13 cellular contexts compared by ENCODE assay signal in genomic region chr13:92681239-92681638, GRCh38.
A peak's percentile ranks its signal among the peaks of the same experiment; 100 is the strongest.
DNase-seq lines count a peak whose midpoint lies in the region; ATAC-seq and TF ChIP-seq lines count a peak whose summit lies in the region.
"Had no signal": no experiment of that assay in that cellular context is flagged by ENCODE, and none has a peak within 500 bp of the region (broad histone marks: within the 10 kb centered on the region; RNA-seq: fewer than 3 reads in every experiment).

No MANE protein-coding gene starts in this region.

- no peaks in the 10 kb centered on the region for H3K79me1 ChIP-seq in mesendoderm (ENCODE audit: low read length)

- no peaks in the 10 kb centered on the region; the same call in 1 of the 2 replicates for H3K9me2 ChIP-seq in GM23338 (ENCODE audit: insufficient read depth)

- H2AK5ac ChIP-seq in mesendoderm (ENCODE audit: low read length) = no peak overlapping the region

- H4K20me1 ChIP-seq in GM23338 (replicated peaks; ENCODE audit: insufficient read depth) = no peaks in the 10 kb centered on the region
- H4K20me1 ChIP-seq: BLaER1 treated with 17β-estradiol and CSF1 and Interleukin-3, amounts not matched to agents 10 nM and 100 nM had no signal

- H2BK5ac ChIP-seq in mesendoderm (ENCODE audit: low read length) = no peak overlapping the region

- peak; percentile 50 for ATAC-seq in GM23338

- H3K4me1 ChIP-seq in GM23338 (ENCODE audit: insufficient read depth) = no peaks in the 10 kb centered on the region
- no peaks in the 10 kb centered on the region for H3K4me1 ChIP-seq in NT2/D1 (ENCODE audit: insufficient read depth, insufficient read length)
- H3K4me1 ChIP-seq in endodermal cell (ENCODE audit: control insufficient read depth, insufficient read depth, low read length) = peaks cover 6% of the 10 kb centered on the region
- H3K4me1 ChIP-seq in mesendoderm (ENCODE audit: control insufficient read depth, low read depth, low read length) = no peaks in the 10 kb centered on the region
- no peaks in the 10 kb centered on the region for H3K4me1 ChIP-seq in ascending aorta
- H3K4me1 ChIP-seq: BLaER1 treated with 17β-estradiol and CSF1 and Interleukin-3, amounts not matched to agents 10 nM and 100 nM had no signal

- no peak overlapping the region for H4K8ac ChIP-seq in mesendoderm (ENCODE audit: low read depth, low read length)

- no peak overlapping the region for H3K4me2 ChIP-seq in GM23338
- H3K4me2 ChIP-seq in mesendoderm (ENCODE audit: low read length) = no peak overlapping the region
- H3K4me2 ChIP-seq: BLaER1 treated with 17β-estradiol and CSF1 and Interleukin-3, amounts not matched to agents 10 nM and 100 nM had no signal

- no peak overlapping the region for H2BK15ac ChIP-seq in mesendoderm (replicated peaks; ENCODE audit: low read depth)

- H3K4me3 ChIP-seq in GM23338 (no peak overlapping the region), NT2/D1 (ENCODE audit: insufficient read length, low read depth) (no peak overlapping the region), endodermal cell (ENCODE audit: low read length) (no peak overlapping the region), mesendoderm (ENCODE audit: low read length) (no peak overlapping the region), ascending aorta (no peak overlapping the region)
- H3K4me3 ChIP-seq: BLaER1 treated with 17β-estradiol and CSF1 and Interleukin-3, amounts not matched to agents 10 nM and 100 nM had no signal

- no peak overlapping the region for H4K5ac ChIP-seq in mesendoderm (ENCODE audit: low read length)

- H3K56ac ChIP-seq in mesendoderm (ENCODE audit: low read length) = no peak overlapping the region

- no peak overlapping the region for H3K18ac ChIP-seq in mesendoderm (ENCODE audit: low read length)

- H3K36me3 ChIP-seq in GM23338 (ENCODE audit: insufficient read depth) (no peaks in the 10 kb centered on the region), NT2/D1 (ENCODE audit: insufficient read depth, insufficient read length, low read length) (no peaks in the 10 kb centered on the region), endodermal cell (ENCODE audit: control insufficient read depth, insufficient read depth, low read length) (no peaks in the 10 kb centered on the region), mesendoderm (ENCODE audit: control insufficient read depth, insufficient read depth, low read length) (no peaks in the 10 kb centered on the region), ascending aorta (no peaks in the 10 kb centered on the region)
- H3K36me3 ChIP-seq: BLaER1 treated with 17β-estradiol and CSF1 and Interleukin-3, amounts not matched to agents 10 nM and 100 nM had no signal

- no peaks in the 10 kb centered on the region for H3K79me2 ChIP-seq in GM23338 (replicated peaks; ENCODE audit: insufficient read depth)
- no peaks in the 10 kb centered on the region for H3K79me2 ChIP-seq in mesendoderm (ENCODE audit: control insufficient read depth, insufficient read depth, low read length)

- no peaks in the 10 kb centered on the region for H3K27me3 ChIP-seq in GM23338 (ENCODE audit: insufficient read depth)
- no peaks in the 10 kb centered on the region for H3K27me3 ChIP-seq in NT2/D1 (ENCODE audit: insufficient read depth, insufficient read length)
- no peaks in the 10 kb centered on the region for H3K27me3 ChIP-seq in endodermal cell (ENCODE audit: control insufficient read depth, insufficient read depth, low read length, poor library complexity, severe bottlenecking)
- no peaks in the 10 kb centered on the region for H3K27me3 ChIP-seq in mesendoderm (ENCODE audit: insufficient read depth, low read length, poor library complexity)
- H3K27me3 ChIP-seq in ascending aorta = no peaks in the 10 kb centered on the region
- H3K27me3 ChIP-seq: BLaER1 treated with 17β-estradiol and CSF1 and Interleukin-3, amounts not matched to agents 10 nM and 100 nM had no signal

- no peak overlapping the region for H3K27ac ChIP-seq in GM23338 (ENCODE audit: low read depth)
- no peak overlapping the region for H3K27ac ChIP-seq in endodermal cell (ENCODE audit: low read depth, low read length)
- H3K27ac ChIP-seq in mesendoderm (ENCODE audit: low read depth, low read length) = no peak overlapping the region
- H3K27ac ChIP-seq in ascending aorta = no peak overlapping the region
- H3K27ac ChIP-seq: BLaER1 treated with 17β-estradiol and CSF1 and Interleukin-3, amounts not matched to agents 10 nM and 100 nM had no signal

- no peak overlapping the region for H3K4ac ChIP-seq in mesendoderm (ENCODE audit: low read depth, low read length)

- no peak overlapping the region for H2BK120ac ChIP-seq in mesendoderm (ENCODE audit: low read depth, low read length)

- H3K4me1 Mint-ChIP-seq in GM23338 = peaks cover 12% of the 10 kb centered on the region
- peaks cover 20% of the 10 kb centered on the region for H3K4me1 Mint-ChIP-seq in endodermal cell

- H3K27me3 Mint-ChIP-seq in GM23338 (ENCODE audit: insufficient read depth, low read depth, poor library complexity) (no peaks in the 10 kb centered on the region), endodermal cell (ENCODE audit: insufficient read depth) (no peaks in the 10 kb centered on the region)
- H3K27me3 Mint-ChIP-seq: CD4-positive, CD25-positive, alpha-beta regulatory T cell had no signal

- no peaks in the 10 kb centered on the region for H3K9me3 ChIP-seq in NT2/D1 (ENCODE audit: insufficient read depth, low read length)
- H3K9me3 ChIP-seq in endodermal cell (ENCODE audit: control insufficient read depth, low read length) = no peaks in the 10 kb centered on the region
- no peaks in the 10 kb centered on the region for H3K9me3 ChIP-seq in ascending aorta
- H3K9me3 ChIP-seq: BLaER1 treated with 17β-estradiol and CSF1 and Interleukin-3, amounts not matched to agents 10 nM and 100 nM had no signal

- H3K9me3 Mint-ChIP-seq in GM23338 = no peaks in the 10 kb centered on the region
- no peaks in the 10 kb centered on the region for H3K9me3 Mint-ChIP-seq in endodermal cell

- H3K23ac ChIP-seq in mesendoderm (ENCODE audit: low read length) = no peak overlapping the region

- H3F3A ChIP-seq in GM23338 (replicated peaks; ENCODE audit: low read depth) = no peaks in the 10 kb centered on the region

- H3K36me3 Mint-ChIP-seq in GM23338 (ENCODE audit: low read depth) = no peaks in the 10 kb centered on the region
- H3K36me3 Mint-ChIP-seq in endodermal cell (ENCODE audit: low read depth) = no peaks in the 10 kb centered on the region
- H3K36me3 Mint-ChIP-seq: CD4-positive, CD25-positive, alpha-beta regulatory T cell had no signal

- intact Hi-C loops in ascending aorta (cut with DNase I) = no loop called here

- H2AFZ ChIP-seq in GM23338 = no peak overlapping the region

- peak; percentile 44 for DNase-seq in GM23338 (ENCODE audit: low spot score)
- DNase-seq in NT2/D1 (ENCODE audit: low read depth, low spot score) = peak; percentile 16
- DNase-seq in endodermal cell = peak; percentile 54
- DNase-seq in mesendoderm = peak; percentile 67
- DNase-seq in NOMO-1 treated with dmso at 0.1 percent for 144 hours (lab: John Stamatoyannopoulos, UW; ENCODE audit: unreplicated experiment) = no peak
- DNase-seq in NCI-H2081 (lab: John Stamatoyannopoulos, UW) = no peak
- no peak for DNase-seq in ascending aorta (ENCODE audit: low spot score in 2 of 2)
- DNase-seq in erythroblast (lab: John Stamatoyannopoulos, UW) = no peak
- DNase-seq: ACHN; Calu3; CD4-positive, CD25-positive, alpha-beta regulatory T cell; DMS 273 treated with DMSO at 0.1 percent for 48 hours had no signal

- no peak for TF ChIP-seq CTCF in GM23338 (conservative IDR thresholded peaks at IDR 0.05; ENCODE audit: low read depth in 2 of 2)
- TF ChIP-seq CTCF in endodermal cell (conservative IDR thresholded peaks at IDR 0.05) = no peak
- no peak for TF ChIP-seq CTCF in ascending aorta (IDR thresholded peaks at IDR 0.05)

- H3K27ac Mint-ChIP-seq in GM23338 (no peak overlapping the region), endodermal cell (peak overlapping the region; percentile 29)
- H3K27ac Mint-ChIP-seq: CD4-positive, CD25-positive, alpha-beta regulatory T cell had no signal

- H3K9ac ChIP-seq in NT2/D1 (ENCODE audit: insufficient read length, low read depth) (no peak overlapping the region), endodermal cell (ENCODE audit: extremely low read depth, low read length, poor library complexity, severe bottlenecking) (no peak overlapping the region), mesendoderm (ENCODE audit: low read length) (no peak overlapping the region)
- H3K9ac ChIP-seq: BLaER1 treated with 17β-estradiol and CSF1 and Interleukin-3, amounts not matched to agents 10 nM and 100 nM had no signal

- no peak for TF ChIP-seq POLR2A in erythroblast (IDR thresholded peaks at IDR 0.05; ENCODE audit: low read length)

- H3K4me3 Mint-ChIP-seq in GM23338 = no peak overlapping the region
- no peak overlapping the region for H3K4me3 Mint-ChIP-seq in endodermal cell
- H3K4me3 Mint-ChIP-seq: CD4-positive, CD25-positive, alpha-beta regulatory T cell had no signal

- WGBS in endodermal cell (ENCODE audit: insufficient coverage in 1 of 2, insufficient read length in 1 of 2), 2 experiments = 80 to 85% methylated on average over 3 to 4 of the region's 4 CpGs
- no CpG with 5 or more reads among the region's 4 CpGs for WGBS in mesendoderm (ENCODE audit: extremely low coverage, insufficient coverage, low lambda C conversion rate)

TF ChIP-seq in GM23338, 12 proteins besides CTCF, POLR2A, EP300 and RAD21 (continues in another document):
- TF ChIP-seq JUNB (IDR thresholded peaks at IDR 0.05; ENCODE audit: unreplicated experiment) (no peak), ZNF114 (CRISPR knock-in tag; IDR thresholded peaks at IDR 0.05) (no peak), STAT1 (IDR thresholded peaks at IDR 0.05; ENCODE audit: unreplicated experiment) (no peak), CREB1 (CRISPR knock-in tag; IDR thresholded peaks at IDR 0.05; ENCODE audit: low read depth) (no peak), ZNF331 (CRISPR knock-in tag; IDR thresholded peaks at IDR 0.05; ENCODE audit: low read depth) (no peak)

Comparison
In these comparisons a context has a peak if more than half of its experiments do, and no peak if none do; other contexts are left out.
1. DNase-seq: peak in GM23338 (single experiment), NT2/D1 (single experiment), endodermal cell (single experiment) and mesendoderm (single experiment); none in NOMO-1 treated with dmso at 0.1 percent for 144 hours (single experiment), NCI-H2081 (0 of 2), ascending aorta (0 of 2) and erythroblast (0 of 2).